Comparison of ENCODE assay signal across 8 cellular contexts in genomic region chr6:116008470-116009229, GRCh38. TPM values are rescaled to one million over a fixed set of nuclear protein-coding genes. Genes with fewer than 3 reads are reported as not detected.
DNase-seq lines count a peak whose midpoint lies in the region; ATAC-seq and TF ChIP-seq lines count a peak whose summit lies in the region.

No MANE protein-coding gene starts in this region.

- TF ChIP-seq CTCF in HFFc6 (IDR thresholded peaks at IDR 0.05) = no peak

- no peaks in the 10 kb centered on the region for H3K9me3 Mint-ChIP-seq in HFFc6

- peaks cover 47% of the 10 kb centered on the region for H3K4me1 Mint-ChIP-seq in HFFc6 (ENCODE audit: low read depth)

- DNase-seq in HFFc6 (peak; percentile 70), NCI-H446 treated with DMSO at 0.1 percent for 48 hours (lab: John Stamatoyannopoulos, UW) (peak; percentile 45), fibroblast of gingiva (ENCODE audit: low read depth) (peak; percentile 77), skeletal muscle cell (ENCODE audit: low read depth) (peak; percentile 56), T-helper 2 cell (no peak), NCI-H2107 treated with DMSO at 0.1 percent for 48 hours (lab: John Stamatoyannopoulos, UW; ENCODE audit: unreplicated experiment) (no peak), SW 1271 (lab: John Stamatoyannopoulos, UW) (no peak)

- peak; percentile 51 for ATAC-seq in GM18499 (IDR thresholded peaks at IDR 0.05; ENCODE audit: insufficient read depth, unreplicated experiment)

- H3K27ac Mint-ChIP-seq in HFFc6 = peak overlapping the region; percentile 94

- peak overlapping the region; percentile 60 for H3K4me3 Mint-ChIP-seq in HFFc6

- no peak overlapping the region for H3K4me3 ChIP-seq in skeletal muscle cell (ENCODE audit: low read depth, low read length)

- no peaks in the 10 kb centered on the region for H3K27me3 Mint-ChIP-seq in HFFc6 (ENCODE audit: insufficient read depth)

- no peaks in the 10 kb centered on the region for H3K36me3 Mint-ChIP-seq in HFFc6 (ENCODE audit: low read depth)

RNA-seq across cellular contexts. Expression of gene FRK, which starts 52.0 kb away (rescaled TPM):
- total RNA-seq in HFFc6 (2021; fragmentation: NEBNext Ultra II Directional; extraction: Animal tissue kit (Norgen Biotek cat#: 25700)) = under 1 TPM in 5 of 6 experiments, not detected in 1; 0.02 to 0.03 (median 0.02) TPM

Comparison
In these comparisons a context has a peak if more than half of its experiments do, and no peak if none do; other contexts are left out.
1. DNase-seq: peak in HFFc6 (single experiment), NCI-H446 treated with DMSO at 0.1 percent for 48 hours (single experiment), fibroblast of gingiva (single experiment) and skeletal muscle cell (single experiment); none in T-helper 2 cell (0 of 5), NCI-H2107 treated with DMSO at 0.1 percent for 48 hours (single experiment) and SW 1271 (0 of 2).